In genomic region chr11:65446446-65447277, GRCh38 we compare ENCODE assay signal across 1 cellular context.
A peak's percentile ranks its signal among the peaks of the same experiment; 100 is the strongest.
TF ChIP-seq lines count a peak whose summit lies in the region.

No MANE protein-coding gene starts in this region.

TF ChIP-seq in GM12878, 131 proteins besides CTCF, POLR2A, EP300 and RAD21:
- TF ChIP-seq ZBTB4 (CRISPR knock-in tag; IDR thresholded peaks at IDR 0.05) (no peak), POLR2AphosphoS5 (IDR thresholded peaks at IDR 0.05; ENCODE audit: low read length) (peak; percentile 46; the same call in 1 of the 2 replicates), RUNX3 (IDR thresholded peaks at IDR 0.05; ENCODE audit: low read length) (peak; percentile 1; the same call in 1 of the 2 replicates), IKZF1 (conservative IDR thresholded peaks at IDR 0.05) (no peak)
